In genomic region chr16:20774703-20775362, GRCh38 we compare ENCODE assay signal across 8 cellular contexts. TPM values are rescaled to one million over a fixed set of nuclear protein-coding genes. Genes with fewer than 3 reads are reported as not detected.
DNase-seq lines count a peak whose midpoint lies in the region; ATAC-seq and TF ChIP-seq lines count a peak whose summit lies in the region.

No MANE protein-coding gene starts in this region.

- no peak overlapping the region for H3K27ac Mint-ChIP-seq in activated naive CD8-positive, alpha-beta T cell treated with anti-CD3 and anti-CD28 coated beads, Interleukin-2, amount 10 ng/mL, durations not matched to agents 7 days and 5 days

- no peak overlapping the region for H3K4me3 Mint-ChIP-seq in activated naive CD8-positive, alpha-beta T cell treated with anti-CD3 and anti-CD28 coated beads, Interleukin-2, amount 10 ng/mL, durations not matched to agents 7 days and 5 days

- peaks cover 4% of the 10 kb centered on the region for H3K4me1 Mint-ChIP-seq in activated naive CD8-positive, alpha-beta T cell treated with anti-CD3 and anti-CD28 coated beads, Interleukin-2, amount 10 ng/mL, durations not matched to agents 7 days and 5 days

- peak; percentile 79 for TF ChIP-seq CTCF in LNCAP (IDR thresholded peaks at IDR 0.05)

- no peaks in the 10 kb centered on the region for H3K36me3 Mint-ChIP-seq in activated naive CD8-positive, alpha-beta T cell treated with anti-CD3 and anti-CD28 coated beads, Interleukin-2, amount 10 ng/mL, durations not matched to agents 7 days and 5 days

- peak; percentile 99 for ATAC-seq in SK-N-SH treated with all-trans-retinoic acid at 6 μM for 48 hours
- peak; percentile 92 for ATAC-seq in activated naive CD8-positive, alpha-beta T cell treated with anti-CD3 and anti-CD28 coated beads, Interleukin-2, amount 10 ng/mL, durations not matched to agents 7 days and 5 days (ENCODE audit: low read depth)
- no peak for ATAC-seq in HG03469 (IDR thresholded peaks at IDR 0.05; ENCODE audit: unreplicated experiment)
- ATAC-seq in GM21526 (IDR thresholded peaks at IDR 0.05; ENCODE audit: low FRiP score, unreplicated experiment) = no peak

- DNase-seq in GM04503 (ENCODE audit: low read depth) (peak; percentile 7), hepatic stellate cell (ENCODE audit: low spot score) (peak; percentile 36)
- peak; percentile 67 for DNase-seq in activated naive CD8-positive, alpha-beta T cell treated with anti-CD3 and anti-CD28 coated beads, Interleukin-2, amount 10 ng/mL, durations not matched to agents 7 days and 5 days
- peak; percentile 61 for DNase-seq in stimulated activated CD4-positive, alpha-beta T cell treated with anti-CD3 and anti-CD28 coated beads, Interleukin-1b, Interleukin-23, amount 100 ng/mL, for 48 hours

- POLR2A ChIA-PET in activated naive CD8-positive, alpha-beta T cell treated with anti-CD3 and anti-CD28 coated beads, Interleukin-2, amount 10 ng/mL, durations not matched to agents 7 days and 5 days (lab: Charles Lee) = no interaction called here

- H3K9me3 Mint-ChIP-seq in activated naive CD8-positive, alpha-beta T cell treated with anti-CD3 and anti-CD28 coated beads, Interleukin-2, amount 10 ng/mL, durations not matched to agents 7 days and 5 days = no peaks in the 10 kb centered on the region

- H3K27me3 Mint-ChIP-seq in activated naive CD8-positive, alpha-beta T cell treated with anti-CD3 and anti-CD28 coated beads, Interleukin-2, amount 10 ng/mL, durations not matched to agents 7 days and 5 days = no peaks in the 10 kb centered on the region

TF ChIP-seq in SK-N-SH treated with all-trans-retinoic acid at 6 μM for 48 hours, 23 proteins besides CTCF, POLR2A, EP300 and RAD21:
- TF ChIP-seq OSR1 (CRISPR knock-in tag; IDR thresholded peaks at IDR 0.05) = no peak
- no peak for TF ChIP-seq BACH2 (CRISPR knock-in tag; IDR thresholded peaks at IDR 0.05; ENCODE audit: borderline replicate concordance)
TF ChIP-seq in SK-N-SH treated with all-trans-retinoic acid at 6 μM for 48 hours: peak in this region for 0.

RNA-seq across cellular contexts. Expression of gene ACSM3, which starts 11.0 kb away (rescaled TPM):
- total RNA-seq in activated naive CD8-positive, alpha-beta T cell treated with anti-CD3 and anti-CD28 coated beads, Interleukin-2, amount 10 ng/mL, durations not matched to agents 7 days and 5 days = 1 to 10 TPM; 9.0 to 9.7 TPM

RNA-seq across cellular contexts. Expression of gene ERI2, which starts 31.4 kb away (rescaled TPM):
- total RNA-seq in activated naive CD8-positive, alpha-beta T cell treated with anti-CD3 and anti-CD28 coated beads, Interleukin-2, amount 10 ng/mL, durations not matched to agents 7 days and 5 days = 10 to 100 TPM; 14.1 to 16.6 TPM

RNA-seq across cellular contexts. Expression of gene REXO5, which starts 31.5 kb away (rescaled TPM):
- 10 to 100 TPM; 12.4 to 13.7 TPM for total RNA-seq in activated naive CD8-positive, alpha-beta T cell treated with anti-CD3 and anti-CD28 coated beads, Interleukin-2, amount 10 ng/mL, durations not matched to agents 7 days and 5 days

RNA-seq across cellular contexts. Expression of gene THUMPD1, which starts 33.2 kb away (rescaled TPM):
- 10 to 100 TPM; 53.0 to 53.6 TPM for total RNA-seq in activated naive CD8-positive, alpha-beta T cell treated with anti-CD3 and anti-CD28 coated beads, Interleukin-2, amount 10 ng/mL, durations not matched to agents 7 days and 5 days

Comparison
In these comparisons a context has a peak if more than half of its experiments do, and no peak if none do; other contexts are left out.
1. DNase-seq: peak in every context shown above with its lines; median percentile 67 in activated naive CD8-positive, alpha-beta T cell treated with anti-CD3 and anti-CD28 coated beads, Interleukin-2, amount 10 ng/mL, durations not matched to agents 7 days and 5 days; 61 in stimulated activated CD4-positive, alpha-beta T cell treated with anti-CD3 and anti-CD28 coated beads, Interleukin-1b, Interleukin-23, amount 100 ng/mL, for 48 hours; 36 in hepatic stellate cell; 7 in GM04503.
2. ATAC-seq: peak in SK-N-SH treated with all-trans-retinoic acid at 6 μM for 48 hours (single experiment) and activated naive CD8-positive, alpha-beta T cell treated with anti-CD3 and anti-CD28 coated beads, Interleukin-2, amount 10 ng/mL, durations not matched to agents 7 days and 5 days (single experiment); none in HG03469 (single experiment) and GM21526 (single experiment).